14 cellular contexts compared by ENCODE assay signal in the genomic region with DNA sequence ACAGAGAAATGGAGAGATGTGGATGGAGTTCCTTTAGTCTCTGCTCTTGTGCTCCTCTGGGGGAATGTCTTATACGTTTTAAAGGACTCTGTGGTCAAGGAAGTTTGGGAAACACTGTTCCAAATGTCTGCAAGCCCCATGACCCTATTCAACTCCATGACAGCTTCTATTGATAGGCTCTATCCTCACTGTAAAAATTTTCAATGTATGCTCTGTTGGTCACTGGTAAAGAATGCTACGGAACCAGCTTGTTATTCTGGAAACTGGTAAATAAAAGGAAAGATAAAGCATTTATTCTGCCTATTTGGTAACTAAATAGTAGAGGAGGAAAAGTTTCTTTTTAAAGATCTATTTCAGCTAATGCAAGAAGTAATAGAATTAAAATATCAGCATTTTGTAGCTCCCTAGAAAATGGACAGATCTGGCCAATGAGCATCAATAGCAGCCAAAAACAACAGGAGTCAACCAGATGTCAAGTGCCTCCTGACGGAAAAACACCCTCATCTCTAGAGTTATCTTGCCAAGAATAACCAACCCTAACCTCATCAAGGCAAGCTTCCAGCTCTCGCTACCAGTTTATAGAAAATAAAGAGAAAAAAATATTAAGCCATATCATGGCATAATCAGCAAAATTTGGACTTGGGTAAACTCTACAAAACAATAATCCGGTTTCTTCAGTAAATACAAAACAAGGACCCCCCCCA. TPM values are rescaled to one million over a fixed set of nuclear protein-coding genes. Genes with fewer than 3 reads are reported as not detected.
DNase-seq lines count a peak whose midpoint lies in the region; ATAC-seq and TF ChIP-seq lines count a peak whose summit lies in the region.
"Had no signal": no experiment of that assay in that cellular context is flagged by ENCODE, and none has a peak within 500 bp of the region (broad histone marks: within the 10 kb centered on the region; RNA-seq: fewer than 3 reads in every experiment).

No MANE protein-coding gene starts in this region.

- BruUV-seq in Caco-2 (replicated peaks; lab: Mats Ljungman, UMichigan): no TSS peak

- ATAC-seq in Right ventricle myocardium superior (ENCODE audit: poor library complexity): peak; percentile 51
- peak; percentile 62 for ATAC-seq in aorta (ENCODE audit: low FRiP score)
- no peak for ATAC-seq in HG03571 (IDR thresholded peaks at IDR 0.05; ENCODE audit: unreplicated experiment)
- ATAC-seq: body of pancreas, psoas muscle had no signal

- no peak overlapping the region for H3K4me3 Mint-ChIP-seq in Caco-2 (ENCODE audit: unreplicated experiment)

- no peaks in the 10 kb centered on the region for H3K9me3 Mint-ChIP-seq in Caco-2 (ENCODE audit: unreplicated experiment)

- H3K27ac Mint-ChIP-seq in Caco-2 (ENCODE audit: unreplicated experiment): no peak overlapping the region

- 38 to 42% methylated on average over 5 of the region's 5 CpGs for WGBS in aorta, 2 donors

- H3K36me3 Mint-ChIP-seq in Caco-2 (ENCODE audit: insufficient read depth, unreplicated experiment): peaks cover 33% of the 10 kb centered on the region

- H3K27me3 ChIP-seq in right atrium auricular region (no peaks in the 10 kb centered on the region), left ventricle myocardium inferior (ENCODE audit: low read depth) (no peaks in the 10 kb centered on the region), aorta (ENCODE audit: control insufficient read depth in 1 of 2, insufficient read depth in 2 of 2, low read length in 1 of 2) (no peaks in the 10 kb centered on the region), Caco-2 (replicated peaks; ENCODE audit: control insufficient read depth, insufficient read depth, low read length) (no peaks in the 10 kb centered on the region)
- H3K27me3 ChIP-seq: body of pancreas had no signal

- H3K27ac ChIP-seq in right atrium auricular region (no peak overlapping the region), left ventricle myocardium inferior (replicated peaks) (peak overlapping the region; percentile 10), aorta (ENCODE audit: low read depth in 1 of 2, low read length in 2 of 2) (no peak overlapping the region)
- H3K27ac ChIP-seq: psoas muscle had no signal

- DNase-seq in Right ventricle myocardium superior: no peak
- DNase-seq in right atrium auricular region (ENCODE audit: low spot score): no peak
- DNase-seq in astrocyte of the hippocampus (ENCODE audit: low read depth, low spot score): peak; percentile 86
- DNase-seq in left ventricle myocardium inferior: no peak
- DNase-seq in aorta: no peak
- DNase-seq in GM03348 (ENCODE audit: low spot score): no peak
- no peak for DNase-seq in Caco-2
- DNase-seq: ACHN; body of pancreas; NK-92 treated with Interleukin-12 subunit alpha and Interleukin-12 subunit beta, amount 100 ng/mL, for 24 hours; psoas muscle; SIG-M5; stimulated activated CD4-positive, alpha-beta T cell treated with anti-CD3 and anti-CD28 coated beads, Interleukin-2, amount 100 ng/mL, for 24 hours had no signal

- H3K4me1 ChIP-seq in right atrium auricular region (peaks cover 0 to 11% of the 10 kb centered on the region in 2 donors), left ventricle myocardium inferior (peaks cover 9% of the 10 kb centered on the region), aorta (ENCODE audit: control insufficient read depth in 1 of 2, insufficient read depth in 2 of 2, low read length in 2 of 2) (no peaks in the 10 kb centered on the region), Caco-2 (0 out of 2 replicates have a peak, but pooled peaks cover 4% of the 10 kb centered on the region)
- H3K4me1 ChIP-seq: body of pancreas, psoas muscle had no signal

- H3K9me3 ChIP-seq in right atrium auricular region (no peaks in the 10 kb centered on the region), left ventricle myocardium inferior (replicated peaks) (no peaks in the 10 kb centered on the region), aorta (ENCODE audit: control insufficient read depth, low read length) (no peaks in the 10 kb centered on the region), Caco-2 (no peaks in the 10 kb centered on the region)
- H3K9me3 ChIP-seq: body of pancreas, psoas muscle had no signal

- CTCF ChIA-PET in Caco-2 (lab: Charles Lee): interaction anchor here (0.9 kb wide), 1 partner anchor 121 kb away, joined by 3 read pairs; no protein-coding TSS in a partner anchor

- H3K27me3 Mint-ChIP-seq in Caco-2 (ENCODE audit: insufficient read depth, unreplicated experiment): no peaks in the 10 kb centered on the region

- POLR2A ChIA-PET in Caco-2 (lab: Charles Lee): no interaction called here

- H3K36me3 ChIP-seq in right atrium auricular region (peaks cover 49% of the 10 kb centered on the region), left ventricle myocardium inferior (peaks cover 81% of the 10 kb centered on the region), aorta (ENCODE audit: control insufficient read depth in 1 of 2, insufficient read depth in 2 of 2, low read length in 1 of 2) (peaks cover 11 to 12% of the 10 kb centered on the region in 2 donors), Caco-2 (ENCODE audit: control insufficient read depth, insufficient read depth, low read length) (no peaks in the 10 kb centered on the region; the same call in 1 of the 2 replicates)

- H3K4me3 ChIP-seq in right atrium auricular region (no peak overlapping the region), left ventricle myocardium inferior (no peak overlapping the region), aorta (ENCODE audit: low read length in 2 of 2) (no peak overlapping the region), Caco-2 (ENCODE audit: low read depth, low read length) (no peak overlapping the region)
- H3K4me3 ChIP-seq: body of pancreas, psoas muscle had no signal

- no peak for TF ChIP-seq CTCF in right atrium auricular region (IDR thresholded peaks at IDR 0.05)
- no peak for TF ChIP-seq CTCF in left ventricle myocardium inferior (IDR thresholded peaks at IDR 0.05; ENCODE audit: borderline replicate concordance)
- no peak for TF ChIP-seq CTCF in Caco-2 (IDR thresholded peaks at IDR 0.05; ENCODE audit: insufficient read depth in 1 of 2, low read depth in 1 of 2, low read length in 1 of 2, severe bottlenecking in 1 of 2, unreplicated experiment in 1 of 2)

- intact Hi-C loops in Right ventricle myocardium superior (cut with DNase I) (loop anchor here (10.0 kb wide), 1 partner anchor 421 kb away; no protein-coding TSS in a partner anchor), left ventricle myocardium inferior (cut with micrococcal nuclease) (loop anchor here (10.0 kb wide), 1 partner anchor 421 kb away; no protein-coding TSS in a partner anchor), aorta (cut with DNase I) (no loop called here), Caco-2 (cut with micrococcal nuclease; ENCODE audit: unreplicated experiment) (no loop called here)

- H3K4me1 Mint-ChIP-seq in Caco-2 (ENCODE audit: low read depth, unreplicated experiment): peaks cover 9% of the 10 kb centered on the region

RNA-seq across cellular contexts. Expression of gene GDE1, which starts 16.1 kb away (rescaled TPM):
- 116 TPM for total RNA-seq in Right ventricle myocardium superior
- total RNA-seq in right atrium auricular region: 10 to 100 TPM; 68.7 to 89.9 TPM
- total RNA-seq in left ventricle myocardium inferior: 126 TPM
- 10 to 100 TPM; 33.5 to 39.0 TPM for total RNA-seq in aorta
- polyA plus RNA-seq in aorta: 10 to 100 TPM; 42.7 to 55.0 TPM
- 48.2 and 48.7 TPM in 2 replicates for total RNA-seq in Caco-2 (2022)

RNA-seq across cellular contexts. Expression of gene CCP110, which starts 18.0 kb away (rescaled TPM):
- total RNA-seq in Right ventricle myocardium superior: 6.1 TPM
- 1 to 10 TPM; 6.0 to 6.8 TPM for total RNA-seq in right atrium auricular region
- total RNA-seq in left ventricle myocardium inferior: 8.4 TPM
- 10 to 100 TPM; 13.0 to 26.2 TPM for total RNA-seq in aorta
- 10 to 100 TPM in 1 of 2 donors, 1 to 10 TPM in 1; 4.4 to 12.7 TPM for polyA plus RNA-seq in aorta
- total RNA-seq in Caco-2 (2022): 7.5 and 9.4 TPM in 2 replicates

RNA-seq across cellular contexts. Expression of gene VPS35L, which starts 49.8 kb away (rescaled TPM):
- total RNA-seq in Right ventricle myocardium superior (19.4 TPM), right atrium auricular region (10 to 100 TPM; 27.0 to 28.3 TPM), left ventricle myocardium inferior (23.8 TPM), aorta (10 to 100 TPM; 48.8 to 66.8 TPM), Caco-2 (2022) (5.4 and 7.2 TPM in 2 replicates)
- polyA plus RNA-seq in aorta: 10 to 100 TPM; 31.4 to 32.8 TPM

Comparison
In these comparisons a context has a peak if more than half of its experiments do, and no peak if none do; other contexts are left out.
1. intact Hi-C loops: an anchor here in Right ventricle myocardium superior (10.0 kb wide) and left ventricle myocardium inferior (10.0 kb wide); none called in aorta and Caco-2.